28 cellular contexts compared by ENCODE assay signal in genomic region chr3:102941761-102942160, GRCh38.
"Had no signal": no experiment of that assay in that cellular context is flagged by ENCODE, and none has a peak within 500 bp of the region (broad histone marks: within the 10 kb centered on the region; RNA-seq: fewer than 3 reads in every experiment).

No MANE protein-coding gene starts in this region.

- H3K9me3 Mint-ChIP-seq: mesothelial cell of epicardium; natural killer cell treated with Interleukin-12 subunit alpha and Interleukin-12 subunit beta and Interleukin-15 and Interleukin-18, amount 100 ng/mL, for 72 hours; neural progenitor cell had no signal

- H3K4me2 ChIP-seq: neural progenitor cell had no signal

- H3K36me3 Mint-ChIP-seq: mesothelial cell of epicardium; naive B cell; natural killer cell treated with Interleukin-12 subunit alpha and Interleukin-12 subunit beta and Interleukin-15 and Interleukin-18, amount 100 ng/mL, for 72 hours; neural progenitor cell had no signal

- H3K4me1 Mint-ChIP-seq: naive B cell; neural progenitor cell; stimulated activated naive CD8-positive, alpha-beta T cell treated with anti-CD3 and anti-CD28 coated beads, Interleukin-15, amount 100 ng/mL, for 72 hours had no signal

- H3K9ac ChIP-seq: neural progenitor cell had no signal

- H3K27me3 ChIP-seq: gastrocnemius medialis, neural progenitor cell, ovary, right lobe of liver, suprapubic skin, transverse colon, upper lobe of right lung, uterus had no signal

- H3K27ac Mint-ChIP-seq: effector memory CD8-positive, alpha-beta T cell; mesothelial cell of epicardium; naive B cell; natural killer cell treated with Interleukin-12 subunit alpha and Interleukin-12 subunit beta and Interleukin-15 and Interleukin-18, amount 100 ng/mL, for 72 hours; neural progenitor cell; stimulated activated naive CD8-positive, alpha-beta T cell treated with anti-CD3 and anti-CD28 coated beads, Interleukin-15, amount 100 ng/mL, for 72 hours had no signal

- H2AFZ ChIP-seq: neural progenitor cell had no signal

- H3K27me3 Mint-ChIP-seq: effector memory CD8-positive, alpha-beta T cell; naive B cell; natural killer cell treated with Interleukin-12 subunit alpha and Interleukin-12 subunit beta and Interleukin-15 and Interleukin-18, amount 100 ng/mL, for 72 hours; stimulated activated naive CD8-positive, alpha-beta T cell treated with anti-CD3 and anti-CD28 coated beads, Interleukin-15, amount 100 ng/mL, for 72 hours had no signal

- H3K4me3 ChIP-seq: gastrocnemius medialis, mucosa of descending colon, neural progenitor cell, ovary, psoas muscle, right lobe of liver, suprapubic skin, transverse colon, upper lobe of right lung, uterus had no signal

- H3K9me3 ChIP-seq: gastrocnemius medialis, ovary, psoas muscle, right lobe of liver, suprapubic skin, transverse colon, upper lobe of right lung, uterus had no signal

- H3K27ac ChIP-seq: gastrocnemius medialis, neural progenitor cell, ovary, psoas muscle, right lobe of liver, suprapubic skin, transverse colon, upper lobe of right lung, uterus had no signal

- DNase-seq: cortex of kidney; effector memory CD8-positive, alpha-beta T cell; erythroblast; gastrocnemius medialis; head of caudate nucleus; kidney; mesenchymal stem cell; mucosa of descending colon; naive B cell; nucleus accumbens; ovary; posterior cingulate gyrus; psoas muscle; right lobe of liver; small intestine; stimulated activated CD4-positive, alpha-beta T cell treated with anti-CD3 and anti-CD28 coated beads, Interleukin-12 subunit alpha, Interleukin-12 subunit beta, amount 100 ng/mL, for 4 hours; stimulated activated CD4-positive, alpha-beta T cell treated with anti-CD3 and anti-CD28 coated beads, Interleukin-1b, Interleukin-23, amount 100 ng/mL, for 48 hours; stimulated activated CD4-positive, alpha-beta T cell treated with anti-CD3 and anti-CD28 coated beads, Interleukin-4, amount 100 ng/mL, for 1 hour; stimulated activated CD8-positive, alpha-beta memory T cell treated with anti-CD3 and anti-CD28 coated beads, Interleukin-4, amount 100 ng/mL, for 48 hours; stimulated activated naive CD4-positive, alpha-beta T cell; stimulated activated naive CD8-positive, alpha-beta T cell treated with anti-CD3 and anti-CD28 coated beads, Interleukin-15, amount 100 ng/mL, for 72 hours; transverse colon; upper lobe of right lung; uterus had no signal

- H3K4me3 Mint-ChIP-seq: effector memory CD8-positive, alpha-beta T cell; mesothelial cell of epicardium; naive B cell; natural killer cell treated with Interleukin-12 subunit alpha and Interleukin-12 subunit beta and Interleukin-15 and Interleukin-18, amount 100 ng/mL, for 72 hours; neural progenitor cell; stimulated activated naive CD8-positive, alpha-beta T cell treated with anti-CD3 and anti-CD28 coated beads, Interleukin-15, amount 100 ng/mL, for 72 hours had no signal

- H3K36me3 ChIP-seq: gastrocnemius medialis, neural progenitor cell, ovary, right lobe of liver, suprapubic skin, transverse colon, upper lobe of right lung, uterus had no signal

- H3K4me1 ChIP-seq: gastrocnemius medialis, neural progenitor cell, psoas muscle, right lobe of liver, suprapubic skin, upper lobe of right lung, uterus had no signal
